25 cellular contexts compared by ENCODE assay signal in the genomic region with DNA sequence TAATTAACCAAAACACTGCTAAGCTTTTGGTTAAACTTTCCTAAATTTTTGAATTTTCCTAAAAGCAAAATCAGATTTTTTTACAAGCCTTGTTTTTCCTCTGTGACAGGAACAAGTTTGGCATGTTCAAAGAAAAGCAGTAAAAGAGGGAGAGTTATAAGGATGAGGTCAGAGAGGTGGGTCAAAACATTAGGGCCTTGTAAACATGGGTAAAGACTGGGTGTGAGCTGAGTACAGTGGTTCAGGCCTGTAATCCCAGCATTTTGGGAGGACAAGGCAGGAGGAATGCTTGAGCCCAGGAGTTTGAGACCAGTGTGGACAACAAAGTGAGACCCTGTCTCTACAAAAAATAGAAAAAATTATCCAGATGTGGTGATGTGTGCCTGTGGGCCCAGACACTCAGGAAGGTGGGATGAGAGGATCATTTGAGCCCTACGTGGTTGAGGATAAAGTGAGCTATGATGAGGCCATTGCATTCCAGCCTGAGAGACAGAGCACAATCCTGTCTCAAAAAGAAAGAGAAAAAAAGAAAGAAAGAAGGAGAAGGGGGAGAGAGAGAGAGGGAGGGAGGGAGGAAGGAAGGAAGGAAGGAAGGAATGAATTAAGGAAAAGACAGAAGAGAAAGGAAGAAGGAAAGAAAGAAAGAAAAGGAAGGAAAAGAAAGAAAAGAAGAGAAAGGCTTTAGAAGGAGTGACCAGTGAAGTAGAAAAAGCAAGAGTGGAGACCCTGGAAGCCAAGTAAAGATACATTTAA.
"Had no signal": no experiment of that assay in that cellular context is flagged by ENCODE, and none has a peak within 500 bp of the region (broad histone marks: within the 10 kb centered on the region; RNA-seq: fewer than 3 reads in every experiment).

No MANE protein-coding gene starts in this region.

- H3K27ac Mint-ChIP-seq: activated naive CD8-positive, alpha-beta T cell; dendritic cell treated with granulocyte-macrophage colony-stimulating factor and Interleukin-4, amounts not matched to agents 40 ng/mL and 50 ng/mL, for 4 days; nephron; stimulated activated naive B cell treated with anti-CD40 and anti-IgM and Interleukin-4, amounts not matched to agents 10 μg/mL and 1 μg/mL and 100 μg/mL, for 72 hours; T-cell; type B pancreatic cell had no signal

- FAIRE-seq: frontal cortex, pancreas, small intestine had no signal

- H3K4me1 Mint-ChIP-seq: T-cell had no signal

- H3K36me3 ChIP-seq: esophagus squamous epithelium, left ventricle myocardium inferior, pancreas, sigmoid colon, vagina had no signal

- H3K27me3 ChIP-seq: esophagus squamous epithelium, pancreas, sigmoid colon, vagina had no signal

- H3K9me3 Mint-ChIP-seq: dendritic cell treated with granulocyte-macrophage colony-stimulating factor and Interleukin-4, amounts not matched to agents 40 ng/mL and 50 ng/mL, for 4 days; nephron; T-cell had no signal

- H3K4me3 ChIP-seq: esophagus squamous epithelium, left ventricle myocardium inferior, lung, pancreas, psoas muscle, sigmoid colon, vagina had no signal

- H3K4me3 Mint-ChIP-seq: activated naive CD8-positive, alpha-beta T cell; dendritic cell treated with granulocyte-macrophage colony-stimulating factor and Interleukin-4, amounts not matched to agents 40 ng/mL and 50 ng/mL, for 4 days; nephron; stimulated activated naive B cell treated with anti-CD40 and anti-IgM and Interleukin-4, amounts not matched to agents 10 μg/mL and 1 μg/mL and 100 μg/mL, for 72 hours; T-cell; type B pancreatic cell had no signal

- H3K9me3 ChIP-seq: esophagus squamous epithelium, left ventricle myocardium inferior, pancreas, psoas muscle, sigmoid colon, vagina had no signal

- DNase-seq: activated CD4-positive, alpha-beta T cell treated with anti-CD3 and anti-CD28 coated beads for 4 hours; activated CD4-positive, alpha-beta T cell treated with anti-CD3 and anti-CD28 coated beads, Interleukin-2, amount 50 U/mL, for 48 hours; activated CD8-positive, alpha-beta memory T cell treated with anti-CD3 and anti-CD28 coated beads for 24 hours; activated effector memory CD4-positive, alpha-beta T cell treated with Interleukin-2 at 50 U/mL for 16 hours; activated naive CD4-positive, alpha-beta T cell treated with Interleukin-2 at 50 U/mL for 16 hours; central memory CD4-positive, alpha-beta T cell; esophagus squamous epithelium; left ventricle myocardium inferior; pancreas; psoas muscle; sigmoid colon; small intestine; stimulated activated CD4-positive, alpha-beta T cell treated with anti-CD3 and anti-CD28 coated beads, Interleukin-1b, Interleukin-23, amount 100 ng/mL, for 48 hours; stimulated activated CD4-positive, alpha-beta T cell treated with anti-CD3 and anti-CD28 coated beads, Interleukin-4, amount 100 ng/mL, for 4 hours; stimulated activated CD8-positive, alpha-beta memory T cell treated with anti-CD3 and anti-CD28 coated beads, Interleukin-4, amount 100 ng/mL, for 48 hours; stimulated activated naive B cell treated with anti-CD40 and anti-IgM and Interleukin-4, amounts not matched to agents 10 μg/mL and 1 μg/mL and 100 μg/mL, for 72 hours; T-cell had no signal

- H3K4me1 ChIP-seq: pancreas, psoas muscle had no signal

- ATAC-seq: pancreas; psoas muscle; stimulated activated naive B cell treated with anti-CD40 and anti-IgM and Interleukin-4, amounts not matched to agents 10 μg/mL and 1 μg/mL and 100 μg/mL, for 72 hours; T-cell had no signal

- H3K27ac ChIP-seq: epithelial cell of prostate, left ventricle myocardium inferior, pancreas, psoas muscle, sigmoid colon, vagina had no signal

- H3K27me3 Mint-ChIP-seq: activated naive CD8-positive, alpha-beta T cell; dendritic cell treated with granulocyte-macrophage colony-stimulating factor and Interleukin-4, amounts not matched to agents 40 ng/mL and 50 ng/mL, for 4 days; T-cell; type B pancreatic cell had no signal

- H3K36me3 Mint-ChIP-seq: activated naive CD8-positive, alpha-beta T cell; stimulated activated naive B cell treated with anti-CD40 and anti-IgM and Interleukin-4, amounts not matched to agents 10 μg/mL and 1 μg/mL and 100 μg/mL, for 72 hours; T-cell; type B pancreatic cell had no signal
